ENCODE assay signal across 16 cellular contexts in the genomic region with DNA sequence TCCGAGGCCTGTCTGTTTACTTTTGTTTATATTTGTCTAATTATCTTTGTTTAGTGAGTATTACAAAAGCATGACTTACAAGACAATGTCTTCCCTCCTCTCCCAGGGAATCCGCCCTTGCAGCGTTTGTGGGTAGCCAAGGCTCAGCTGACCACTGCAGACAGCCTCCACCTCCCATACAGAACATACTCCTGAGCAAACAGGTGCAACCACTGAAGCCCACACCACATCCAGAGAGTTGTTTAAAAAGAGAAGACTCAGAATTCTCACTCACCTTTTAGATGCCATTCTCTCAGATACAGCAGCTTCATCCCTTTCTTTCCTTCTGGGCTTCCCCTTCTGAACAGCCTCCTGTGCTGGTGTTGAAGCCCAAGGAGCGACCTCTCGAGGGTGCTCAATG.
"Had no signal": no experiment of that assay in that cellular context is flagged by ENCODE, and none has a peak within 500 bp of the region (broad histone marks: within the 10 kb centered on the region; RNA-seq: fewer than 3 reads in every experiment).

No MANE protein-coding gene starts in this region.

- ATAC-seq: gastrocnemius medialis; naive thymus-derived CD8-positive, alpha-beta T cell had no signal

- H3K4me1 Mint-ChIP-seq: stimulated activated effector memory CD8-positive, alpha-beta T cell treated with anti-CD3 and anti-CD28 coated beads, Interleukin-12 subunit alpha, Interleukin-12 subunit beta, amount 100 ng/mL, for 72 hours had no signal

- H3K36me3 ChIP-seq: esophagus muscularis mucosa, gastrocnemius medialis, neural progenitor cell, ovary, right atrium auricular region, suprapubic skin, tibial nerve had no signal

- H3K9me3 ChIP-seq: esophagus muscularis mucosa, gastrocnemius medialis, mucosa of descending colon, ovary, right atrium auricular region, suprapubic skin, tibial nerve had no signal

- H3K36me3 Mint-ChIP-seq: naive thymus-derived CD8-positive, alpha-beta T cell; neural progenitor cell; stimulated activated effector memory CD8-positive, alpha-beta T cell treated with anti-CD3 and anti-CD28 coated beads, Interleukin-12 subunit alpha, Interleukin-12 subunit beta, amount 100 ng/mL, for 72 hours had no signal

- DNase-seq: effector memory CD4-positive, alpha-beta T cell; gastrocnemius medialis; naive thymus-derived CD8-positive, alpha-beta T cell; nucleus accumbens; ovary; stimulated activated CD4-positive, alpha-beta T cell treated with anti-CD3 and anti-CD28 coated beads, Interleukin-4, amount 100 ng/mL, for 1 hour; stimulated activated CD8-positive, alpha-beta memory T cell treated with anti-CD3 and anti-CD28 coated beads, Interleukin-4, amount 100 ng/mL, for 48 hours; stimulated activated naive CD8-positive, alpha-beta T cell treated with anti-CD3 and anti-CD28 coated beads, Interleukin-15, Interleukin-2, amounts not matched to agents 100 U/mL and 50 U/mL, for 24 hours had no signal

- H3K4me3 Mint-ChIP-seq: naive thymus-derived CD8-positive, alpha-beta T cell; neural progenitor cell; stimulated activated effector memory CD8-positive, alpha-beta T cell treated with anti-CD3 and anti-CD28 coated beads, Interleukin-12 subunit alpha, Interleukin-12 subunit beta, amount 100 ng/mL, for 72 hours had no signal

- H3K4me3 ChIP-seq: esophagus muscularis mucosa, gastrocnemius medialis, neural progenitor cell, ovary, right atrium auricular region, suprapubic skin, tibial nerve had no signal

- H3K27ac Mint-ChIP-seq: naive thymus-derived CD8-positive, alpha-beta T cell; neural progenitor cell; stimulated activated effector memory CD8-positive, alpha-beta T cell treated with anti-CD3 and anti-CD28 coated beads, Interleukin-12 subunit alpha, Interleukin-12 subunit beta, amount 100 ng/mL, for 72 hours had no signal

- H3K27ac ChIP-seq: epithelial cell of prostate, gastrocnemius medialis, neural progenitor cell, ovary, right atrium auricular region had no signal

- H3K27me3 ChIP-seq: neural progenitor cell, ovary, right atrium auricular region, suprapubic skin, tibial nerve had no signal

- H3K9me3 Mint-ChIP-seq: naive thymus-derived CD8-positive, alpha-beta T cell; neural progenitor cell; stimulated activated effector memory CD8-positive, alpha-beta T cell treated with anti-CD3 and anti-CD28 coated beads, Interleukin-12 subunit alpha, Interleukin-12 subunit beta, amount 100 ng/mL, for 72 hours had no signal
